Comparison of ENCODE assay signal across 1 cellular context in the genomic region with DNA sequence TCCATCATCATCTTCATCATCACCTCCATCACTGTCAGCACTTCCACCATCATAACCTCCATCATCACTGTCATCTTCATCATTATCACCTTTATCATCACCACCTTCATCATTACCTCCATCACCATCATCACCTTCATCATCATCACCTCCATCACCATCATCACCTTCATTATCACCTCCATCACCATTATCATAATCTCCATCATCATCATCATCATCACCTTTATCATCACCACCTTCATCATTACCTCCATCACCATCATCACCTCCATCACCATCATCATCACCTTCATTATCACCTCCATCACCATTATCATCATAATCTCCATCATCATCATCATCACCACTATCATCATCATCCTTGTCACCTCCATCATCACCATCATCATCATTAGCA.
TF ChIP-seq lines count a peak whose summit lies in the region.

No MANE protein-coding gene starts in this region.

TF ChIP-seq in HEK293, 187 proteins besides CTCF, POLR2A, EP300 and RAD21 (continued from another document):
- TF ChIP-seq, protein P1, sequence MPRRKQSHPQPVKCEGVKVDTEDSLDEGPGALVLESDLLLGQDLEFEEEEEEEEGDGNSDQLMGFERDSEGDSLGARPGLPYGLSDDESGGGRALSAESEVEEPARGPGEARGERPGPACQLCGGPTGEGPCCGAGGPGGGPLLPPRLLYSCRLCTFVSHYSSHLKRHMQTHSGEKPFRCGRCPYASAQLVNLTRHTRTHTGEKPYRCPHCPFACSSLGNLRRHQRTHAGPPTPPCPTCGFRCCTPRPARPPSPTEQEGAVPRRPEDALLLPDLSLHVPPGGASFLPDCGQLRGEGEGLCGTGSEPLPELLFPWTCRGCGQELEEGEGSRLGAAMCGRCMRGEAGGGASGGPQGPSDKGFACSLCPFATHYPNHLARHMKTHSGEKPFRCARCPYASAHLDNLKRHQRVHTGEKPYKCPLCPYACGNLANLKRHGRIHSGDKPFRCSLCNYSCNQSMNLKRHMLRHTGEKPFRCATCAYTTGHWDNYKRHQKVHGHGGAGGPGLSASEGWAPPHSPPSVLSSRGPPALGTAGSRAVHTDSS (tag by site-specific recombination; IDR thresholded peaks at IDR 0.05) = peak; percentile 97
